Comparison of ENCODE assay signal across 26 cellular contexts in the genomic region with DNA sequence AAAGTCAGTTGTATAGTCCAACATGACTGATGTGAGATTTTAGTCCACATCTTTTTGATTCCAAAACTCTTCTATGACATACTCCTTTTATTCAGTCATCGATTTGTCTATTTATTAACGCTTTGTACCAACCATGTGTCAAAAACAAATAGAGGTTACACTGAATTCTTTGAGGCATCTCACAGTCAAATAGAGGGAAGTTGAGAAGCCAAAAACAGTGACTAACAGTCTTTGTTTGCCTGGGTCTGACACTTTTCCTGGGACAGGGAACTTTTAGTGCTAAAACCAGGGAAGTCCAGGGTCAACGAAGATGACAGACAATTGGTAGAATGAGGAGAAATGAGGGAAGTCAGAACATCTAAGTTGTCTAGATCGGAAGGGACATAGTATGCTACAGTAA.
"Had no signal": no experiment of that assay in that cellular context is flagged by ENCODE, and none has a peak within 500 bp of the region (broad histone marks: within the 10 kb centered on the region; RNA-seq: fewer than 3 reads in every experiment).

No MANE protein-coding gene starts in this region.

- ATAC-seq: activated CD4-positive, CD25-positive, alpha-beta regulatory T cell treated with anti-CD3 and anti-CD28 coated beads, Interleukin-2, amount 50 U/mL, for 24 hours; activated CD8-positive, alpha-beta T cell treated with anti-CD3 and anti-CD28 coated beads for 36 hours; activated T-cell treated with anti-CD3 and anti-CD28 coated beads, Interleukin-2, amount 50 U/mL, for 4 hours; activated T-helper 17 cell treated with anti-CD3 and anti-CD28 coated beads, Interleukin-2, amount 50 U/mL, for 72 hours; esophagus mucosa had no signal

- DNase-seq: activated B cell treated with CpG ODN at 0.5 μM for 24 hours; activated CD4-positive, alpha-beta T cell treated with anti-CD3 and anti-CD28 coated beads for 48 hours; activated CD4-positive, alpha-beta T cell treated with anti-CD3 and anti-CD28 coated beads, Interleukin-2, amount 50 U/mL, for 1 hour; activated CD4-positive, alpha-beta T cell treated with anti-CD3 and anti-CD28 coated beads, Interleukin-2, amount 50 U/mL, for 48 hours; activated CD8-positive, alpha-beta memory T cell treated with anti-CD3 and anti-CD28 coated beads for 24 hours; activated CD8-positive, alpha-beta T cell treated with anti-CD3 and anti-CD28 coated beads for 36 hours; activated effector memory CD4-positive, alpha-beta T cell treated with Interleukin-2 at 50 U/mL for 16 hours; activated gamma-delta T cell treated with Interleukin-2 at 50 U/mL for 16 hours; activated naive CD4-positive, alpha-beta T cell treated with anti-CD3 and anti-CD28 coated beads, Interleukin-2, amount 50 U/mL, for 16 hours; activated naive CD4-positive, alpha-beta T cell treated with Interleukin-2 at 50 U/mL for 16 hours; activated T-cell treated with anti-CD3 and anti-CD28 coated beads, Interleukin-2, amount 50 U/mL, for 4 hours; amniotic stem cell; anterior cingulate cortex; brain microvascular endothelial cell; colonic mucosa; effector CD8-positive, alpha-beta T cell; foreskin fibroblast; head of caudate nucleus; T-helper 9 cell; WERI-Rb-1 had no signal

- H3K4me3 ChIP-seq: colonic mucosa had no signal

- H3K4me1 ChIP-seq: colonic mucosa had no signal

- FAIRE-seq: astrocyte, endometrium, frontal cortex had no signal

- H3K9me3 ChIP-seq: colonic mucosa had no signal

- H3K36me3 ChIP-seq: brain microvascular endothelial cell, colonic mucosa, WERI-Rb-1 had no signal

- H3K27ac ChIP-seq: brain microvascular endothelial cell, colonic mucosa, WERI-Rb-1 had no signal

- H3K27me3 ChIP-seq: brain microvascular endothelial cell, colonic mucosa had no signal
